ENCODE assay signal across 8 cellular contexts in genomic region chr2:65382776-65383357, GRCh38.
DNase-seq lines count a peak whose midpoint lies in the region; ATAC-seq and TF ChIP-seq lines count a peak whose summit lies in the region.

No MANE protein-coding gene starts in this region.

- peak; percentile 26; the same call in 1 of the 2 replicates for TF ChIP-seq CTCF in LNCaP clone FGC (IDR thresholded peaks at IDR 0.05; ENCODE audit: control insufficient read depth, extremely low read depth, insufficient read depth)

- peaks cover 3% of the 10 kb centered on the region for H3K9me3 Mint-ChIP-seq in memory B cell

- peaks cover 2% of the 10 kb centered on the region for H3K36me3 Mint-ChIP-seq in memory B cell

- peaks cover 31% of the 10 kb centered on the region for H3K27me3 Mint-ChIP-seq in memory B cell

- H3K27ac Mint-ChIP-seq in memory B cell: peak overlapping the region; percentile 50

- H3K4me3 Mint-ChIP-seq in memory B cell: peak overlapping the region; percentile 74

- no peak overlapping the region for H3K4me3 ChIP-seq in LNCaP clone FGC (ENCODE audit: low read depth, low read length)

- DNase-seq in GDM1 (lab: John Stamatoyannopoulos, UW) (peak; percentile 50), GOT3 (lab: John Stamatoyannopoulos, UW) (peak; percentile 15), LNCaP clone FGC (ENCODE audit: low read depth) (no peak), memory B cell (ENCODE audit: low spot score in 2 of 2) (peak in 1 of 2 donors; percentile 16), NCI-H2081 treated with DMSO at 0.1 percent for 48 hours (lab: John Stamatoyannopoulos, UW) (no peak)
- DNase-seq in activated CD4-positive, CD25-positive, alpha-beta regulatory T cell (lab: John Stamatoyannopoulos, UW): peak; percentile 19 to 65 (median 37)
- DNase-seq in central memory CD4-positive, alpha-beta T cell: peak; percentile 73
- DNase-seq in stimulated activated CD8-positive, alpha-beta memory T cell treated with anti-CD3 and anti-CD28 coated beads, Interleukin-4, amount 100 ng/mL, for 1 hour (ENCODE audit: low read depth in 2 of 2, low spot score in 1 of 2): peak; percentile 38 to 48

- ATAC-seq in memory B cell (ENCODE audit: low read depth): peak; percentile 66

- peaks cover 28% of the 10 kb centered on the region for H3K4me1 Mint-ChIP-seq in memory B cell

Comparison
In these comparisons a context has a peak if more than half of its experiments do, and no peak if none do; other contexts are left out.
1. DNase-seq: peak in GDM1 (single experiment), GOT3 (single experiment), activated CD4-positive, CD25-positive, alpha-beta regulatory T cell (4 of 4), central memory CD4-positive, alpha-beta T cell (single experiment) and stimulated activated CD8-positive, alpha-beta memory T cell treated with anti-CD3 and anti-CD28 coated beads, Interleukin-4, amount 100 ng/mL, for 1 hour (2 of 2); none in LNCaP clone FGC (single experiment) and NCI-H2081 treated with DMSO at 0.1 percent for 48 hours (single experiment).